In the genomic region with DNA sequence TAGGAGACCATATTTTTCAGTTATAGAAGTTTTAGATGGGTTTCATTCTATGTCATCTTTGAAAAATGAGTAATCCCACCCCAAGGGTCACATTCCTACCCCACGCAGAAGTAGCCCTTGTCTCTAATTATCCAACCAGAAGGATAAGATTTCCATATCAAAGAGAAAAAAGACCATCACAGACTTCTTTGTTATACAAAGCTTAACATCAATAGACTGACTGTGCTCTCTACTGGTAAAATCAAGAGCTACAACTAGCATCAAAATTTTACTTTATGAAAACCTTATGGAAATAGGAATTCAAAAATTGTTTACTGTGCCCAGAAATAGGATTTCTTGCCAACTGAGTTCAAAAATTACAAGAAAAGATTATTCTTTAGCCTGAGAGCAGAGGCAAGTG, we compare ENCODE assay signal across 1 cellular context.
TF ChIP-seq lines count a peak whose summit lies in the region.

No MANE protein-coding gene starts in this region.

TF ChIP-seq in GM23338, 12 proteins besides CTCF, POLR2A, EP300 and RAD21:
- no peak for TF ChIP-seq JUNB (IDR thresholded peaks at IDR 0.05; ENCODE audit: unreplicated experiment)
